23 cellular contexts compared by ENCODE assay signal in the genomic region with DNA sequence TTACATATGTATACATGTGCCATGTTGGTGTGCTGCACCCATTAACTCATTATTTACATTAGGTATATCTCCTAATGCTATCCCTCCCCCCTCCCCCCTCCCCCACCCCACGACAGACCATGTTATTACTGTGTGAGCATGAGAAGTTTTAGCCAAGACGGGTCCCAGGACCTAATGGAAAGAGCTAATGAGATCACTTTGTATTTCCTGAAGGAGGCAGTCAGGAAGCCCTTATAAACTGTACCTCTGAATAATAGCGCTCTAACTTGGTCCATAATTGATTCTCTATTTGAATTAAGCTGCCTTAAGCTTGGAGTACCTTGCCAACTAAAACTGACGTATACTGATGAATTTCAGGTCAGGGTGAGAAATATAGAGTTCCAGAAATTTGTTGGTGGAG. TPM values are rescaled to one million over a fixed set of nuclear protein-coding genes. Genes with fewer than 3 reads are reported as not detected.
"Had no signal": no experiment of that assay in that cellular context is flagged by ENCODE, and none has a peak within 500 bp of the region (broad histone marks: within the 10 kb centered on the region; RNA-seq: fewer than 3 reads in every experiment).

No MANE protein-coding gene starts in this region.

- H3K4me3 ChIP-seq: adrenal gland, esophagus squamous epithelium, lower lobe of right lung had no signal

- H3K27ac ChIP-seq: esophagus squamous epithelium, lower lobe of right lung, neutrophil had no signal

- H3K27me3 ChIP-seq: adrenal gland, tibial artery had no signal

- DNase-seq: activated CD4-positive, alpha-beta T cell treated with anti-CD3 and anti-CD28 coated beads for 36 hours; activated CD4-positive, alpha-beta T cell treated with anti-CD3 and anti-CD28 coated beads, Interleukin-2, amount 50 U/mL, for 48 hours; activated gamma-delta T cell treated with Interleukin-2 at 50 U/mL for 16 hours; adrenal gland; effector CD8-positive, alpha-beta T cell; esophagus squamous epithelium; hippocampal formation; islet precursor cell; left colon; lower lobe of right lung; natural killer cell; posterior cingulate gyrus; retina; stimulated activated CD4-positive, alpha-beta T cell treated with anti-CD3 and anti-CD28 coated beads, Interleukin-1b, Interleukin-23, amount 100 ng/mL, for 48 hours; stimulated activated CD8-positive, alpha-beta memory T cell treated with anti-CD3 and anti-CD28 coated beads, Interleukin-4, amount 100 ng/mL, for 48 hours; stimulated activated naive CD4-positive, alpha-beta T cell; substantia nigra; T-cell; tibial artery had no signal

- H3K36me3 ChIP-seq: adrenal gland, esophagus squamous epithelium, lower lobe of right lung, neutrophil, tibial artery had no signal

- ATAC-seq: activated CD4-positive, alpha-beta T cell treated with anti-CD3 and anti-CD28 coated beads for 36 hours; activated naive CD4-positive, alpha-beta T cell treated with anti-CD3 and anti-CD28 coated beads, Interleukin-2, amount 50 U/mL, for 72 hours; left colon; lower lobe of right lung; natural killer cell; T-cell; WTC11 had no signal

- H3K4me1 ChIP-seq: adrenal gland had no signal

- H3K9me3 ChIP-seq: adrenal gland, esophagus squamous epithelium, lower lobe of right lung, neutrophil, tibial artery had no signal

RNA-seq across cellular contexts. Expression of gene NEGR1, which starts 4.1 kb away (rescaled TPM):
- total RNA-seq: activated CD4-positive, alpha-beta T cell treated with anti-CD3 and anti-CD28 coated beads for 36 hours; activated naive CD4-positive, alpha-beta T cell treated with anti-CD3 and anti-CD28 coated beads, Interleukin-2, amount 50 U/mL, for 72 hours; activated T-helper 1 cell treated with anti-CD3 and anti-CD28 coated beads, Interleukin-12 subunit alpha, Interleukin-12 subunit beta, Interleukin-2, Interleukin-4 antibody, amounts not matched to agents 30 ng/mL and 10 ng/mL and 1 ng/mL, durations not matched to agents 14 hours and 24 hours and 36 hours had no signal
